ENCODE assay signal across 1 cellular context in the genomic region with DNA sequence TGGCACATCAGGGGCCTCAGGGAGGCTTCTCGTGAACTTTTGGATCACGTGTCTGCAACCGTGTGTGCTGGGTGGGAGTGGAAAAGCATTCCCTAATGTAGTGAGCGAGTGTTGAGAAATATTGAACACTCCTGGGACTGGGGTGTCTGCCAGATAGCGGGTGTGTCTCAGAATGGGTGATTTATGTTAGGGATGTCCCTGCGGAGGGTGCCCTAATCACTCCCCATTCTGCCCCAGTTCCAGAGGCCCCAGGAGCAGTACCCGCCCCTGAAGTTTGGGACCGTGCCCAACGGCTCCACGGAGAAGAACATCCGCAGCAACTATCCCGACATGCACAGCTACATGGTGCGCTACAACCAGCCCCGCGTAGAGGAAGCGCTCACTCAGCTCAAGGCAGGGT.
A peak's percentile ranks its signal among the peaks of the same experiment; 100 is the strongest.
TF ChIP-seq lines count a peak whose summit lies in the region.

No MANE protein-coding gene starts in this region.

TF ChIP-seq in K562, 482 proteins besides CTCF, POLR2A, EP300 and RAD21:
- TF ChIP-seq MAFF (IDR thresholded peaks at IDR 0.05; ENCODE audit: low read length) (no peak), POLR2G (IDR thresholded peaks at IDR 0.05; ENCODE audit: low read depth, low read length) (0 out of 2 replicates have a peak, but pooled peaks have one; percentile 12), ZNF668 (CRISPR knock-in tag; IDR thresholded peaks at IDR 0.05) (no peak), SP1 (CRISPR knock-in tag; IDR thresholded peaks at IDR 0.05) (no peak), JUN (IDR thresholded peaks at IDR 0.05; ENCODE audit: borderline replicate concordance, low read depth, low read length) (no peak), JUN (CRISPR knock-in tag; IDR thresholded peaks at IDR 0.05; ENCODE audit: borderline replicate concordance) (no peak), ETS2 (tag; IDR thresholded peaks at IDR 0.05; ENCODE audit: borderline replicate concordance, poor library complexity, severe bottlenecking) (no peak), HOXB6 (CRISPR knock-in tag; IDR thresholded peaks at IDR 0.05; ENCODE audit: borderline replicate concordance) (no peak), THRA (IDR thresholded peaks at IDR 0.05) (no peak), ZBTB33 (CRISPR knock-in tag; IDR thresholded peaks at IDR 0.05) (peak; percentile 86), MEIS2 (IDR thresholded peaks at IDR 0.05; ENCODE audit: partially characterized antibody) (no peak)
TF ChIP-seq in K562: peak in this region for 2.
